ENCODE assay signal across 32 cellular contexts in genomic region chr7:130146693-130147520, GRCh38.
"Had no signal": no experiment of that assay in that cellular context is flagged by ENCODE, and none has a peak within 500 bp of the region (broad histone marks: within the 10 kb centered on the region; RNA-seq: fewer than 3 reads in every experiment).

No MANE protein-coding gene starts in this region.

- ATAC-seq: activated CD4-positive, alpha-beta T cell treated with anti-CD3 and anti-CD28 coated beads for 36 hours; esophagus mucosa; mucosa of descending colon; natural killer cell treated with Interleukin-12 subunit alpha and Interleukin-12 subunit beta and Interleukin-15 and Interleukin-18, amount 100 ng/mL, for 72 hours; pancreas; psoas muscle; stimulated activated naive CD8-positive, alpha-beta T cell treated with anti-CD3 and anti-CD28 coated beads, Interleukin-15, amount 100 ng/mL, for 72 hours; T-cell; upper lobe of right lung had no signal

- H3K4me3 Mint-ChIP-seq: activated CD4-positive, alpha-beta T cell treated with anti-CD3 and anti-CD28 coated beads for 36 hours; activated naive CD4-positive, alpha-beta T cell treated with anti-CD3 and anti-CD28 coated beads, Interleukin-2, amount 10 ng/mL, durations not matched to agents 7 days and 5 days; activated naive CD8-positive, alpha-beta T cell treated with anti-CD3 and anti-CD28 coated beads, Interleukin-2, amount 10 ng/mL, durations not matched to agents 7 days and 5 days; activated T-helper 1 cell treated with anti-CD3 and anti-CD28 coated beads, Interleukin-12 subunit alpha, Interleukin-12 subunit beta, Interleukin-2, Interleukin-4 antibody, amounts not matched to agents 30 ng/mL and 10 ng/mL and 1 ng/mL, durations not matched to agents 14 hours and 24 hours and 36 hours; endodermal cell; stimulated activated effector memory CD8-positive, alpha-beta T cell treated with anti-CD3 and anti-CD28 coated beads, Interleukin-12 subunit alpha, Interleukin-12 subunit beta, amount 100 ng/mL, for 72 hours; stimulated activated naive CD8-positive, alpha-beta T cell treated with anti-CD3 and anti-CD28 coated beads, Interleukin-15, amount 100 ng/mL, for 72 hours; T-cell; T-helper 2 cell treated with Interferon-gamma antibody and Interleukin-4, amounts not matched to agents 5 μg/mL and 100 μg/mL, for 36 hours had no signal

- H3K4me3 ChIP-seq: heart left ventricle, left ventricle myocardium inferior, lung, mucosa of descending colon, pancreas, psoas muscle, sigmoid colon, thyroid gland, upper lobe of right lung had no signal

- H3K9me3 Mint-ChIP-seq: activated naive CD8-positive, alpha-beta T cell treated with anti-CD3 and anti-CD28 coated beads, Interleukin-2, amount 10 ng/mL, durations not matched to agents 7 days and 5 days; activated T-helper 1 cell treated with anti-CD3 and anti-CD28 coated beads, Interleukin-12 subunit alpha, Interleukin-12 subunit beta, Interleukin-2, Interleukin-4 antibody, amounts not matched to agents 30 ng/mL and 10 ng/mL and 1 ng/mL, durations not matched to agents 14 hours and 24 hours and 36 hours; endodermal cell; natural killer cell treated with Interleukin-12 subunit alpha and Interleukin-12 subunit beta and Interleukin-15 and Interleukin-18, amount 100 ng/mL, for 72 hours; stimulated activated effector memory CD8-positive, alpha-beta T cell treated with anti-CD3 and anti-CD28 coated beads, Interleukin-12 subunit alpha, Interleukin-12 subunit beta, amount 100 ng/mL, for 72 hours; stimulated activated naive CD8-positive, alpha-beta T cell treated with anti-CD3 and anti-CD28 coated beads, Interleukin-15, amount 100 ng/mL, for 72 hours; T-cell; T-helper 2 cell treated with Interferon-gamma antibody and Interleukin-4, amounts not matched to agents 5 μg/mL and 100 μg/mL, for 36 hours had no signal

- H3K9me3 ChIP-seq: heart left ventricle, left ventricle myocardium inferior, mucosa of descending colon, pancreas, psoas muscle, sigmoid colon, thyroid gland, upper lobe of right lung had no signal

- H3K4me1 ChIP-seq: psoas muscle had no signal

- H3K36me3 ChIP-seq: heart left ventricle, left ventricle myocardium inferior, pancreas, sigmoid colon, thyroid gland, upper lobe of right lung had no signal

- DNase-seq: activated CD4-positive, alpha-beta T cell treated with anti-CD3 and anti-CD28 coated beads for 36 hours; activated CD4-positive, CD25-positive, alpha-beta regulatory T cell; activated CD8-positive, alpha-beta memory T cell treated with anti-CD3 and anti-CD28 coated beads, Interleukin-2, amount 50 U/mL, for 4 hours; activated effector memory CD4-positive, alpha-beta T cell treated with anti-CD3 and anti-CD28 coated beads, Interleukin-2, amount 50 U/mL, for 16 hours; activated naive CD4-positive, alpha-beta T cell treated with anti-CD3 and anti-CD28 coated beads, Interleukin-2, amount 10 ng/mL, durations not matched to agents 7 days and 5 days; activated naive CD8-positive, alpha-beta T cell treated with anti-CD3 and anti-CD28 coated beads, Interleukin-2, amount 10 ng/mL, durations not matched to agents 7 days and 5 days; activated T-cell treated with anti-CD3 and anti-CD28 coated beads, Interleukin-2, amount 50 U/mL, for 1 hour; amniotic stem cell; caudate nucleus; endodermal cell; foreskin fibroblast; heart left ventricle; hypothalamus; kidney glomerular epithelial cell; left ventricle myocardium inferior; mesendoderm; mucosa of descending colon; pancreas; psoas muscle; sigmoid colon; small intestine; stimulated activated CD4-positive, alpha-beta T cell treated with anti-CD3 and anti-CD28 coated beads, Interleukin-4, amount 100 ng/mL, for 24 hours; stimulated activated naive CD8-positive, alpha-beta T cell treated with anti-CD3 and anti-CD28 coated beads, Interleukin-15, amount 100 ng/mL, for 72 hours; T-cell; thyroid gland; upper lobe of right lung had no signal

- H3K27ac Mint-ChIP-seq: activated CD4-positive, alpha-beta T cell treated with anti-CD3 and anti-CD28 coated beads for 36 hours; activated naive CD4-positive, alpha-beta T cell treated with anti-CD3 and anti-CD28 coated beads, Interleukin-2, amount 10 ng/mL, durations not matched to agents 7 days and 5 days; activated naive CD8-positive, alpha-beta T cell treated with anti-CD3 and anti-CD28 coated beads, Interleukin-2, amount 10 ng/mL, durations not matched to agents 7 days and 5 days; activated T-helper 1 cell treated with anti-CD3 and anti-CD28 coated beads, Interleukin-12 subunit alpha, Interleukin-12 subunit beta, Interleukin-2, Interleukin-4 antibody, amounts not matched to agents 30 ng/mL and 10 ng/mL and 1 ng/mL, durations not matched to agents 14 hours and 24 hours and 36 hours; endodermal cell; natural killer cell treated with Interleukin-12 subunit alpha and Interleukin-12 subunit beta and Interleukin-15 and Interleukin-18, amount 100 ng/mL, for 72 hours; stimulated activated effector memory CD8-positive, alpha-beta T cell treated with anti-CD3 and anti-CD28 coated beads, Interleukin-12 subunit alpha, Interleukin-12 subunit beta, amount 100 ng/mL, for 72 hours; stimulated activated naive CD8-positive, alpha-beta T cell treated with anti-CD3 and anti-CD28 coated beads, Interleukin-15, amount 100 ng/mL, for 72 hours; T-cell; T-helper 2 cell treated with Interferon-gamma antibody and Interleukin-4, amounts not matched to agents 5 μg/mL and 100 μg/mL, for 36 hours had no signal

- H3K27ac ChIP-seq: heart left ventricle, left ventricle myocardium inferior, psoas muscle, sigmoid colon, upper lobe of right lung had no signal

- H3K27me3 Mint-ChIP-seq: T-cell had no signal

- H3K27me3 ChIP-seq: heart left ventricle, pancreas, sigmoid colon, thyroid gland, upper lobe of right lung had no signal

- H3K4me1 Mint-ChIP-seq: activated CD4-positive, alpha-beta T cell treated with anti-CD3 and anti-CD28 coated beads for 36 hours; activated naive CD4-positive, alpha-beta T cell treated with anti-CD3 and anti-CD28 coated beads, Interleukin-2, amount 10 ng/mL, durations not matched to agents 7 days and 5 days; activated naive CD8-positive, alpha-beta T cell treated with anti-CD3 and anti-CD28 coated beads, Interleukin-2, amount 10 ng/mL, durations not matched to agents 7 days and 5 days; stimulated activated naive CD8-positive, alpha-beta T cell treated with anti-CD3 and anti-CD28 coated beads, Interleukin-15, amount 100 ng/mL, for 72 hours had no signal
